In the genomic region with DNA sequence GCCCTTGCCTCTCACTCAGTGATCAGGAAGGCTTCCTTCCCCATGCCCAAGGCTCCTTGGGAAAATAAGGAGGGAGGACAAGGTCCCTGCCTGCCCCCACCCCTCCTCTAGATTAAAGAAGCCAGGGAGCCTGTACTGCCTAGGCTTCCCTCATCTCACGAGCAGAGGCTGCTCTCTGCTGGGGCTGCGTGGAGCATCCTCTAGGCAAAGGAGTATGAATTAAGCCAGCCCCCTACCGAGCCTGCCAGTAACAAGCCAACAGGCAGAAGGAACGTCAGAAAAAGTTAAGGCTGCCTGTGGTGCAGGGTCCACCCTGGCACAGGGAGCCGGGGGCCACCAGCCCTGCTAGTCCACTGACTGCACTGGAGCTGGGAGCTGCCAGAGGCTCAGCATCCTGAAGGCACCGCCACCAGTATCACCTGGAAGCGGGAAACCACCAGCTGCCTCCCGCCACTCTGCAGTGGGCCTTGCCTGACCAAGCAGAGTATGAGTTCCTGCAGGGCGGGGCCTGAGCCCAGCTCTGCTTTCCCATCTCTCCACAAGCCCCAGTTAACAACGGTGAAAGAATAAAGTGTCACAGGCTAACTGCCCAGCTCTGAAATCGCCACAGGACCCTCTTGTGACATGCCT, we compare ENCODE assay signal across 17 cellular contexts. TPM values are rescaled to one million over a fixed set of nuclear protein-coding genes. Genes with fewer than 3 reads are reported as not detected.
DNase-seq lines count a peak whose midpoint lies in the region; ATAC-seq and TF ChIP-seq lines count a peak whose summit lies in the region.
"Had no signal": no experiment of that assay in that cellular context is flagged by ENCODE, and none has a peak within 500 bp of the region (broad histone marks: within the 10 kb centered on the region; RNA-seq: fewer than 3 reads in every experiment).

No MANE protein-coding gene starts in this region.

- no peaks in the 10 kb centered on the region for H3K9me3 ChIP-seq in SK-N-SH
- no peaks in the 10 kb centered on the region for H3K9me3 ChIP-seq in Panc1 (ENCODE audit: control insufficient read depth, insufficient read depth, low read depth, low read length)
- H3K9me3 ChIP-seq in subcutaneous abdominal adipose tissue (ENCODE audit: control insufficient read depth in 5 of 5, low read length in 5 of 5) = no peaks in the 10 kb centered on the region
- H3K9me3 ChIP-seq in GM23248 (ENCODE audit: low read depth) = no peaks in the 10 kb centered on the region
- H3K9me3 ChIP-seq: tibial artery had no signal

- H3K4me2 ChIP-seq in SK-N-SH (no peak overlapping the region), GM23248 (ENCODE audit: unreplicated experiment) (no peak overlapping the region)

- H3K27ac ChIP-seq in SK-N-SH (ENCODE audit: low read depth in 2 of 2, low read length in 1 of 2) = peak overlapping the region in 1 of 2 experiments; percentile 89; a peak in 1 of 4 replicates
- H3K27ac ChIP-seq in Panc1 (ENCODE audit: low read length) = no peak overlapping the region
- no peak overlapping the region for H3K27ac ChIP-seq in subcutaneous abdominal adipose tissue (ENCODE audit: low read depth, low read length)
- H3K27ac ChIP-seq in GM23248 = no peak overlapping the region

- H4K20me1 ChIP-seq in SK-N-SH (ENCODE audit: insufficient read depth) (peaks cover 36% of the 10 kb centered on the region), GM23248 (ENCODE audit: insufficient read depth) (no peaks in the 10 kb centered on the region)

- H3K4me3 ChIP-seq in SK-N-SH (ENCODE audit: low read depth in 2 of 2, low read length in 1 of 2) (no peak overlapping the region), Panc1 (ENCODE audit: low read depth in 2 of 2, low read length in 2 of 2) (no peak overlapping the region), subcutaneous abdominal adipose tissue (ENCODE audit: low read depth in 1 of 5, low read length in 5 of 5) (no peak overlapping the region), GM23248 (no peak overlapping the region)
- H3K4me3 ChIP-seq: coronary artery, GM12878, tibial artery had no signal

- TF ChIP-seq CTCF in SK-N-SH (IDR thresholded peaks at IDR 0.05) (no peak), Panc1 (IDR thresholded peaks at IDR 0.05) (no peak)

- H3K4me1 ChIP-seq in SK-N-SH (ENCODE audit: control insufficient read depth in 1 of 2, insufficient read depth in 2 of 2, low read depth in 1 of 2, low read length in 1 of 2) = peaks cover 10 to 29% of the 10 kb centered on the region in 2 experiments; a peak in 3 of 4 replicates
- peaks cover 16% of the 10 kb centered on the region for H3K4me1 ChIP-seq in Panc1 (ENCODE audit: control insufficient read depth, insufficient read depth, low read length)
- peaks cover 29 to 74% (median 67%) of the 10 kb centered on the region in 5 donors for H3K4me1 ChIP-seq in subcutaneous abdominal adipose tissue (ENCODE audit: control insufficient read depth in 5 of 5, insufficient read depth in 5 of 5, low read length in 5 of 5)
- H3K4me1 ChIP-seq in GM23248 (ENCODE audit: insufficient read depth) = peaks cover 27% of the 10 kb centered on the region

- H3K36me3 ChIP-seq in SK-N-SH (replicated peaks in 1 of 2; ENCODE audit: control insufficient read depth in 1 of 2, insufficient read depth in 2 of 2, low read length in 1 of 2) (peaks cover 7 to 14% of the 10 kb centered on the region in 2 experiments), Panc1 (ENCODE audit: control insufficient read depth, insufficient read depth, low read length) (no peaks in the 10 kb centered on the region), subcutaneous abdominal adipose tissue (ENCODE audit: control insufficient read depth in 5 of 5, insufficient read depth in 5 of 5, low read length in 5 of 5) (peaks cover 0 to 27% (median 12%) of the 10 kb centered on the region in 5 donors), GM23248 (ENCODE audit: low read depth) (peaks cover 9% of the 10 kb centered on the region; the same call in 1 of the 2 replicates)

- in situ Hi-C loops in Panc1 (cut with HindIII; ENCODE audit: low pct_unique_long_range_greater_than_20kb, low sequenced_read_pairs) = no loop called here
- in situ Hi-C loops in GM23248 (cut with MboI) = no loop called here

- ATAC-seq in SK-N-SH treated with all-trans-retinoic acid at 6 μM for 48 hours (no peak), Panc1 (peak; percentile 35; the same call in 1 of the 2 replicates), HG02870 (IDR thresholded peaks at IDR 0.05; ENCODE audit: unreplicated experiment) (no peak)
- ATAC-seq: GM12878, sciatic nerve had no signal

- no peak overlapping the region for H3K9ac ChIP-seq in SK-N-SH
- peak overlapping the region in 3 of 5 donors; percentile 6 to 35 (median 21) for H3K9ac ChIP-seq in subcutaneous abdominal adipose tissue (ENCODE audit: low read length in 5 of 5)
- no peak overlapping the region for H3K9ac ChIP-seq in GM23248

- H3K27me3 ChIP-seq in SK-N-SH (ENCODE audit: insufficient read depth) = no peaks in the 10 kb centered on the region
- no peaks in the 10 kb centered on the region for H3K27me3 ChIP-seq in Panc1 (ENCODE audit: control insufficient read depth, insufficient read depth, low read length)
- no peaks in the 10 kb centered on the region for H3K27me3 ChIP-seq in subcutaneous abdominal adipose tissue (ENCODE audit: control insufficient read depth in 5 of 5, insufficient read depth in 4 of 5, low read length in 5 of 5)
- no peaks in the 10 kb centered on the region for H3K27me3 ChIP-seq in GM23248 (replicated peaks; ENCODE audit: insufficient read depth)
- H3K27me3 ChIP-seq: tibial artery had no signal

- CTCF ChIA-PET in SK-N-SH (lab: Yijun Ruan, JAX) = interaction anchor here (0.7 to 4.4 kb wide), 13 partner anchors 7 to 237 kb away, joined by 3 to 44 read pairs (median 5); partner anchors contain the start of genes NAPA, NOP53 and SLC8A2
- CTCF ChIA-PET in Panc1 (lab: Charles Lee) = no interaction called here

- TF ChIP-seq EP300 in SK-N-SH (IDR thresholded peaks at IDR 0.05; ENCODE audit: borderline replicate concordance in 1 of 2, low read depth in 1 of 2, low read length in 1 of 2) = no peak

- DNase-seq in SK-N-SH = no peak
- no peak for DNase-seq in Panc1 (ENCODE audit: low read depth, low spot score)
- DNase-seq in islet precursor cell = peak; percentile 63
- DNase-seq in GM23248 = no peak
- DNase-seq in AG20443 (ENCODE audit: low spot score) = no peak
- DNase-seq: activated naive CD8-positive, alpha-beta T cell treated with anti-CD3 and anti-CD28 coated beads for 36 hours; immature natural killer cell; NCI-H226; tibial artery had no signal

- no TSS peak for BruUV-seq in Panc1 (replicated peaks; lab: Mats Ljungman, UMichigan)

- H3K79me2 ChIP-seq in SK-N-SH (ENCODE audit: insufficient read depth) (peaks cover 79% of the 10 kb centered on the region), GM23248 (ENCODE audit: insufficient read depth) (peaks cover 100% of the 10 kb centered on the region)

- POLR2A ChIA-PET in SK-N-SH (lab: Yijun Ruan, JAX) = interaction anchor here (0.9 to 1.3 kb wide), 3 partner anchors 12 to 60 kb away, joined by 3 to 5 read pairs (median 5); partner anchors contain the start of gene KPTN
- POLR2A ChIA-PET in Panc1 (lab: Charles Lee) = no interaction called here

- H2AFZ ChIP-seq in SK-N-SH (ENCODE audit: low read depth) (no peak overlapping the region), GM23248 (no peak overlapping the region)

- no peaks in the 10 kb centered on the region for H3F3A ChIP-seq in SK-N-SH (replicated peaks; ENCODE audit: insufficient read depth)
- peaks cover 25% of the 10 kb centered on the region for H3F3A ChIP-seq in GM23248 (ENCODE audit: insufficient read depth)

- peak; percentile 62 for TF ChIP-seq RAD21 in SK-N-SH (IDR thresholded peaks at IDR 0.05; ENCODE audit: low read length)

- 81% methylated on average over 10 of the region's 11 CpGs for WGBS in SK-N-SH (ENCODE audit: low lambda C conversion rate)
- 74% methylated on average over 10 to 11 of the region's 11 CpGs for WGBS in GM23248 (ENCODE audit: low coverage in 1 of 2, low lambda C conversion rate in 2 of 2, missing lambda C conversion rate in 2 of 2), 2 experiments

- intact Hi-C loops in Panc1 (cut with micrococcal nuclease; ENCODE audit: unreplicated experiment) = no loop called here

- H3K9me2 ChIP-seq in SK-N-SH = no peaks in the 10 kb centered on the region
- no peaks in the 10 kb centered on the region for H3K9me2 ChIP-seq in GM23248 (ENCODE audit: insufficient read depth)

TF ChIP-seq in SK-N-SH, 30 proteins besides CTCF, POLR2A, EP300 and RAD21 (continues in another document):
- TF ChIP-seq RXRA (IDR thresholded peaks at IDR 0.05; ENCODE audit: borderline replicate concordance, low read depth) (no peak), FOXM1 (IDR thresholded peaks at IDR 0.05; ENCODE audit: low read depth) (no peak), SMC3 (IDR thresholded peaks at IDR 0.05; ENCODE audit: low read depth, low read length) (peak; percentile 38; the same call in 1 of the 2 replicates), RFX5 (IDR thresholded peaks at IDR 0.05; ENCODE audit: low read length) (no peak)

RNA-seq across cellular contexts. Expression of gene NAPA, which starts 6.8 kb away (rescaled TPM):
- 80.0 and 84.1 TPM in 2 replicates for polyA plus RNA-seq in SK-N-SH (2012; rRNA removed)
- 52.6 and 63.9 TPM in 2 replicates for polyA plus RNA-seq in SK-N-SH (2012; cell fraction: cytosol; rRNA removed)
- polyA plus RNA-seq in SK-N-SH (2012; cell fraction: nucleus; rRNA removed) = 84.9 and 99.7 TPM in 2 replicates
- total RNA-seq in Panc1 (2021; ENCODE audit: unreplicated experiment) = 71.0 TPM
- 135 TPM for polyA plus RNA-seq in Panc1 (2012; ENCODE audit: insufficient read length)
- 94.1 and 110 TPM in 2 replicates for total RNA-seq in GM23248 (2014; rRNA removed; shearing (Covaris generic))
- 183 and 187 TPM in 2 replicates for polyA plus RNA-seq in GM23248 (2016; fragmentation: Nextera tagmentation; extraction: Ambion mirVana)

RNA-seq across cellular contexts. Expression of gene KPTN, which starts 24.0 kb away (rescaled TPM):
- 15.8 and 17.7 TPM in 2 replicates for polyA plus RNA-seq in SK-N-SH (2012; rRNA removed)
- 6.3 and 8.9 TPM in 2 replicates for polyA plus RNA-seq in SK-N-SH (2012; cell fraction: cytosol; rRNA removed)
- 64.6 and 79.2 TPM in 2 replicates for polyA plus RNA-seq in SK-N-SH (2012; cell fraction: nucleus; rRNA removed)
- total RNA-seq in Panc1 (2021; ENCODE audit: unreplicated experiment) = 26.5 TPM
- polyA plus RNA-seq in Panc1 (2012; ENCODE audit: insufficient read length) = 21.9 TPM
- 3.1 and 18.3 TPM in 2 replicates for total RNA-seq in GM23248 (2014; rRNA removed; shearing (Covaris generic))
- polyA plus RNA-seq in GM23248 (2016; fragmentation: Nextera tagmentation; extraction: Ambion mirVana) = 7.2 and 9.6 TPM in 2 replicates

RNA-seq across cellular contexts. Expression of gene SLC8A2, which starts 36.3 kb away (rescaled TPM):
- polyA plus RNA-seq in SK-N-SH (2012; rRNA removed) = 0.29 and 0.58 TPM in 2 replicates
- 0.26 and 0.45 TPM in 2 replicates for polyA plus RNA-seq in SK-N-SH (2012; cell fraction: cytosol; rRNA removed)
- polyA plus RNA-seq in SK-N-SH (2012; cell fraction: nucleus; rRNA removed) = 0.56 and 0.79 TPM in 2 replicates
- total RNA-seq in Panc1 (2021; ENCODE audit: unreplicated experiment) = 0.10 TPM
- polyA plus RNA-seq in Panc1 (2012; ENCODE audit: insufficient read length) = 1.2 TPM
- total RNA-seq in GM23248 (2014; rRNA removed; shearing (Covaris generic)) = 0.38 TPM in 1 of 2 replicates, not detected in the other
- polyA plus RNA-seq in GM23248 (2016; fragmentation: Nextera tagmentation; extraction: Ambion mirVana) = 0.11 TPM in 1 of 2 replicates, not detected in the other
- total RNA-seq: GM12878, MCF 10A, sciatic nerve had no signal
- polyA plus RNA-seq: fibroblast of lung, GM12878, immature natural killer cell had no signal

Comparison
In these comparisons a context has a peak if more than half of its experiments do, and no peak if none do; other contexts are left out.
1. H3K9ac ChIP-seq: peak in subcutaneous abdominal adipose tissue (3 of 5); none in SK-N-SH (single experiment) and GM23248 (single experiment).